Comparison of ENCODE assay signal across 15 cellular contexts in genomic region chr7:22438994-22439393, GRCh38.
DNase-seq lines count a peak whose midpoint lies in the region; ATAC-seq and TF ChIP-seq lines count a peak whose summit lies in the region.
"Had no signal": no experiment of that assay in that cellular context is flagged by ENCODE, and none has a peak within 500 bp of the region (broad histone marks: within the 10 kb centered on the region; RNA-seq: fewer than 3 reads in every experiment).

No MANE protein-coding gene starts in this region.

- no peaks in the 10 kb centered on the region for H3K27me3 ChIP-seq in OCI-LY3 (ENCODE audit: low read depth, low read length)
- H3K27me3 ChIP-seq in right cardiac atrium (ENCODE audit: control insufficient read depth, insufficient read depth), result no peaks in the 10 kb centered on the region

- DNase-seq in right cardiac atrium (no peak), ureter (ENCODE audit: low spot score) (no peak), NCI-H2196 treated with DMSO at 0.1 percent for 48 hours (lab: John Stamatoyannopoulos, UW; ENCODE audit: unreplicated experiment) (no peak)
- DNase-seq in activated T-cell treated with anti-CD3 and anti-CD28 coated beads, Interleukin-2, amount 50 U/mL, for 24 hours, result no peak
- DNase-seq: activated CD8-positive, alpha-beta memory T cell treated with anti-CD3 and anti-CD28 coated beads, Interleukin-2, amount 10 ng/mL, durations not matched to agents 7 days and 5 days; Calu3; left ventricle myocardium superior; naive thymus-derived CD4-positive, alpha-beta T cell; NCI-H2171; WERI-Rb-1 had no signal

- peak; percentile 52 for ATAC-seq in GM18861 (IDR thresholded peaks at IDR 0.05; ENCODE audit: unreplicated experiment)
- ATAC-seq in GM21447 (IDR thresholded peaks at IDR 0.05; ENCODE audit: unreplicated experiment), result peak; percentile 57
- ATAC-seq in HG02981 (IDR thresholded peaks at IDR 0.05; ENCODE audit: unreplicated experiment), result peak; percentile 48
- ATAC-seq in right cardiac atrium, result no peak
- ATAC-seq: activated CD8-positive, alpha-beta memory T cell treated with anti-CD3 and anti-CD28 coated beads, Interleukin-2, amount 10 ng/mL, durations not matched to agents 7 days and 5 days; activated naive CD4-positive, alpha-beta T cell treated with anti-CD3 and anti-CD28 coated beads, Interleukin-2, amount 50 U/mL, for 72 hours; left ventricle myocardium superior; naive thymus-derived CD4-positive, alpha-beta T cell had no signal

- no peaks in the 10 kb centered on the region for H3K79me2 ChIP-seq in OCI-LY3 (ENCODE audit: low read length)

- no peak for TF ChIP-seq CTCF in OCI-LY3 (IDR thresholded peaks at IDR 0.05; ENCODE audit: low read depth, low read length)

- H3K27ac ChIP-seq in OCI-LY3 (ENCODE audit: low read length) (no peak overlapping the region), right cardiac atrium (ENCODE audit: low read length) (no peak overlapping the region)
- H3K27ac ChIP-seq: WERI-Rb-1 had no signal

- peaks cover 10% of the 10 kb centered on the region; the same call in 1 of the 2 replicates for H4K20me1 ChIP-seq in OCI-LY3 (ENCODE audit: insufficient read depth, low read length)

- no peaks in the 10 kb centered on the region for H3K9me3 Mint-ChIP-seq in activated T-cell treated with anti-CD3 and anti-CD28 coated beads, Interleukin-2, amount 50 U/mL, for 24 hours
- H3K9me3 Mint-ChIP-seq: activated naive CD4-positive, alpha-beta T cell treated with anti-CD3 and anti-CD28 coated beads, Interleukin-2, amount 50 U/mL, for 72 hours; naive thymus-derived CD4-positive, alpha-beta T cell had no signal

- peaks cover 30% of the 10 kb centered on the region for H3K36me3 ChIP-seq in OCI-LY3 (replicated peaks; ENCODE audit: low read depth, low read length)
- H3K36me3 ChIP-seq: WERI-Rb-1 had no signal

- H3K9me3 ChIP-seq in OCI-LY3 (ENCODE audit: insufficient read depth, low read length) (no peaks in the 10 kb centered on the region), right cardiac atrium (ENCODE audit: control insufficient read depth, low read length) (no peaks in the 10 kb centered on the region)

- no peak overlapping the region for H3K9ac ChIP-seq in OCI-LY3 (ENCODE audit: low read length)

- no peak overlapping the region for H3K4me3 ChIP-seq in OCI-LY3 (ENCODE audit: low read length)
- no peak overlapping the region for H3K4me3 ChIP-seq in right cardiac atrium (ENCODE audit: low read length)

- intact Hi-C loops in right cardiac atrium (cut with DNase I), result no loop called here

- 83% methylated on average over 3 of the region's 3 CpGs for WGBS in right cardiac atrium

- H3K4me1 ChIP-seq in OCI-LY3 (ENCODE audit: low read length) (peaks cover 57% of the 10 kb centered on the region), right cardiac atrium (ENCODE audit: control insufficient read depth, insufficient read depth, low read length) (no peaks in the 10 kb centered on the region)

- H3K27ac Mint-ChIP-seq in activated T-cell treated with anti-CD3 and anti-CD28 coated beads, Interleukin-2, amount 50 U/mL, for 24 hours, result no peak overlapping the region
- H3K27ac Mint-ChIP-seq: activated CD8-positive, alpha-beta memory T cell treated with anti-CD3 and anti-CD28 coated beads, Interleukin-2, amount 10 ng/mL, durations not matched to agents 7 days and 5 days; activated naive CD4-positive, alpha-beta T cell treated with anti-CD3 and anti-CD28 coated beads, Interleukin-2, amount 50 U/mL, for 72 hours; naive thymus-derived CD4-positive, alpha-beta T cell had no signal

- no peaks in the 10 kb centered on the region for H3K36me3 Mint-ChIP-seq in activated T-cell treated with anti-CD3 and anti-CD28 coated beads, Interleukin-2, amount 50 U/mL, for 24 hours (ENCODE audit: low read depth)
- H3K36me3 Mint-ChIP-seq: activated CD8-positive, alpha-beta memory T cell treated with anti-CD3 and anti-CD28 coated beads, Interleukin-2, amount 10 ng/mL, durations not matched to agents 7 days and 5 days; activated naive CD4-positive, alpha-beta T cell treated with anti-CD3 and anti-CD28 coated beads, Interleukin-2, amount 50 U/mL, for 72 hours; naive thymus-derived CD4-positive, alpha-beta T cell had no signal

- peaks cover 2% of the 10 kb centered on the region for H3K4me1 Mint-ChIP-seq in activated T-cell treated with anti-CD3 and anti-CD28 coated beads, Interleukin-2, amount 50 U/mL, for 24 hours (ENCODE audit: low read depth)

- H3K4me2 ChIP-seq in OCI-LY3 (ENCODE audit: low read length), result peak overlapping the region; percentile 8; the same call in 1 of the 2 replicates

- peaks cover 5% of the 10 kb centered on the region for H3K27me3 Mint-ChIP-seq in activated T-cell treated with anti-CD3 and anti-CD28 coated beads, Interleukin-2, amount 50 U/mL, for 24 hours

- no peak overlapping the region for H2AFZ ChIP-seq in OCI-LY3 (ENCODE audit: low read depth, low read length)

- no peak overlapping the region for H3K4me3 Mint-ChIP-seq in activated T-cell treated with anti-CD3 and anti-CD28 coated beads, Interleukin-2, amount 50 U/mL, for 24 hours
- H3K4me3 Mint-ChIP-seq: activated CD8-positive, alpha-beta memory T cell treated with anti-CD3 and anti-CD28 coated beads, Interleukin-2, amount 10 ng/mL, durations not matched to agents 7 days and 5 days; naive thymus-derived CD4-positive, alpha-beta T cell had no signal

Comparison
In these comparisons a context has a peak if more than half of its experiments do, and no peak if none do; other contexts are left out.
1. ATAC-seq: peak in GM18861 (single experiment), GM21447 (single experiment) and HG02981 (single experiment); none in right cardiac atrium (0 of 2).